Comparison of ENCODE assay signal across 1 cellular context in genomic region chr7:47294569-47295222, GRCh38.
TF ChIP-seq lines count a peak whose summit lies in the region.

No MANE protein-coding gene starts in this region.

TF ChIP-seq in K562, 482 proteins besides CTCF, POLR2A, EP300 and RAD21 (continued from another document):
- TF ChIP-seq AFF4 (CRISPR knock-in tag; IDR thresholded peaks at IDR 0.05) = no peak
